In the genomic region with DNA sequence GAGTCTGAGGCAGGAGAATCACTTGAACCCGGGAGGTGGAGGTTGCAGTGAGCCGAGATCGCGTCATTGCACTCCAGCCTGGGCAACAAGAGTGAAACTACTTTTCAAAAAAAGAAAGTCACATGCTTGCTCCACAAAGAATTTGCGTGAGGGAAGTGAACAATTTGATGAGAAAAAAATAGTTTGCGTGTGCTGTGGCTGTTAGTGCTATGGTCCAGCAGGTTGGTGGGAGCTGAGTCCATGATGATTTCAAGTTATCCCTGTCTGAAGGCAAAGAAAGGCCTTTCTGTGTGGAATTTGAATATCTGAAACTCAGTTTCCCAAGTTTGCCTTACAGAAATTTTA, we compare ENCODE assay signal across 12 cellular contexts. TPM values are rescaled to one million over a fixed set of nuclear protein-coding genes. Genes with fewer than 3 reads are reported as not detected.
DNase-seq lines count a peak whose midpoint lies in the region; ATAC-seq lines count a peak whose summit lies in the region.
"Had no signal": no experiment of that assay in that cellular context is flagged by ENCODE, and none has a peak within 500 bp of the region (broad histone marks: within the 10 kb centered on the region; RNA-seq: fewer than 3 reads in every experiment).

No MANE protein-coding gene starts in this region.

- H3K27ac Mint-ChIP-seq in stimulated activated naive CD8-positive, alpha-beta T cell treated with anti-CD3 and anti-CD28 coated beads, Interleukin-15, amount 100 ng/mL, for 72 hours: peak overlapping the region in 1 of 2 donors; percentile 69

- H3K4me3 ChIP-seq in SJSA1: no peak overlapping the region

- peaks cover 59% of the 10 kb centered on the region for H3K4me1 ChIP-seq in SJSA1 (replicated peaks)

- no peak for DNase-seq in activated T-cell treated with anti-CD3 and anti-CD28 coated beads, Interleukin-2, amount 50 U/mL, for 4 hours
- no peak for DNase-seq in activated T-cell treated with anti-CD3 and anti-CD28 coated beads, Interleukin-2, amount 50 U/mL, for 1 hour
- DNase-seq in SJSA1 (ENCODE audit: low read depth in 1 of 2, low spot score in 2 of 2) (no peak), epithelial cell of prostate (ENCODE audit: low read depth, low spot score) (no peak), NCI-H2029 treated with DMSO at 0.1 percent for 48 hours (lab: John Stamatoyannopoulos, UW) (no peak), DMS 273 (lab: John Stamatoyannopoulos, UW; ENCODE audit: unreplicated experiment) (no peak)
- DNase-seq in stimulated activated naive CD8-positive, alpha-beta T cell treated with anti-CD3 and anti-CD28 coated beads, Interleukin-15, amount 100 ng/mL, for 72 hours: no peak
- DNase-seq: caudate nucleus, H7, occipital lobe had no signal

- no peaks in the 10 kb centered on the region for H3K9me3 ChIP-seq in SJSA1 (replicated peaks)

- peak overlapping the region; percentile 99 for H3K4me3 Mint-ChIP-seq in activated T-cell treated with anti-CD3 and anti-CD28 coated beads, Interleukin-2, amount 50 U/mL, for 4 hours
- peak overlapping the region; percentile 77 to 100 for H3K4me3 Mint-ChIP-seq in stimulated activated naive CD8-positive, alpha-beta T cell treated with anti-CD3 and anti-CD28 coated beads, Interleukin-15, amount 100 ng/mL, for 72 hours

- peaks cover 64% of the 10 kb centered on the region for H3K4me1 Mint-ChIP-seq in activated T-cell treated with anti-CD3 and anti-CD28 coated beads, Interleukin-2, amount 50 U/mL, for 4 hours (ENCODE audit: low read depth)
- peaks cover 86% of the 10 kb centered on the region for H3K4me1 Mint-ChIP-seq in stimulated activated naive CD8-positive, alpha-beta T cell treated with anti-CD3 and anti-CD28 coated beads, Interleukin-15, amount 100 ng/mL, for 72 hours

- ATAC-seq in activated T-cell treated with anti-CD3 and anti-CD28 coated beads, Interleukin-2, amount 50 U/mL, for 4 hours: no peak
- ATAC-seq in stimulated activated naive CD8-positive, alpha-beta T cell treated with anti-CD3 and anti-CD28 coated beads, Interleukin-15, amount 100 ng/mL, for 72 hours: no peak
- no peak for ATAC-seq in HG03045 (IDR thresholded peaks at IDR 0.05; ENCODE audit: unreplicated experiment)

- no peaks in the 10 kb centered on the region for H3K27me3 ChIP-seq in SJSA1 (replicated peaks)

- H3K36me3 Mint-ChIP-seq in activated T-cell treated with anti-CD3 and anti-CD28 coated beads, Interleukin-2, amount 50 U/mL, for 4 hours (ENCODE audit: insufficient read depth): peaks cover 52% of the 10 kb centered on the region

- peaks cover 65% of the 10 kb centered on the region for H3K36me3 ChIP-seq in SJSA1

- no peaks in the 10 kb centered on the region for H3K27me3 Mint-ChIP-seq in activated T-cell treated with anti-CD3 and anti-CD28 coated beads, Interleukin-2, amount 50 U/mL, for 4 hours (ENCODE audit: low read depth)
- no peaks in the 10 kb centered on the region for H3K27me3 Mint-ChIP-seq in stimulated activated naive CD8-positive, alpha-beta T cell treated with anti-CD3 and anti-CD28 coated beads, Interleukin-15, amount 100 ng/mL, for 72 hours

- H3K9me3 Mint-ChIP-seq in activated T-cell treated with anti-CD3 and anti-CD28 coated beads, Interleukin-2, amount 50 U/mL, for 4 hours: no peaks in the 10 kb centered on the region
- H3K9me3 Mint-ChIP-seq in stimulated activated naive CD8-positive, alpha-beta T cell treated with anti-CD3 and anti-CD28 coated beads, Interleukin-15, amount 100 ng/mL, for 72 hours: no peaks in the 10 kb centered on the region

- H3K27ac ChIP-seq in SJSA1 (peak overlapping the region; percentile 23), epithelial cell of prostate (peak overlapping the region; percentile 85)

RNA-seq across cellular contexts. Expression of a gene that starts 21.0 kb away (rescaled TPM):
- not detected for total RNA-seq in activated T-cell treated with anti-CD3 and anti-CD28 coated beads, Interleukin-2, amount 50 U/mL, for 4 hours
- 0.13 TPM in 1 of 2 replicates, not detected in the other for total RNA-seq in SJSA1 (2014; rRNA removed; shearing (Covaris generic))
- total RNA-seq: NCI-H460 had no signal

RNA-seq across cellular contexts. Expression of a gene that starts 23.3 kb away (rescaled TPM):
- not detected for total RNA-seq in activated T-cell treated with anti-CD3 and anti-CD28 coated beads, Interleukin-2, amount 50 U/mL, for 4 hours
- 4.4 and 5.2 TPM in 2 replicates for total RNA-seq in SJSA1 (2014; rRNA removed; shearing (Covaris generic))

RNA-seq across cellular contexts. Expression of a gene that starts 24.8 kb away (rescaled TPM):
- total RNA-seq in activated T-cell treated with anti-CD3 and anti-CD28 coated beads, Interleukin-2, amount 50 U/mL, for 4 hours: not detected
- total RNA-seq in SJSA1 (2014; rRNA removed; shearing (Covaris generic)): 0.84 TPM in 1 of 2 replicates, not detected in the other
- total RNA-seq: occipital lobe had no signal

RNA-seq across cellular contexts. Expression of a gene that starts 59.6 kb away (rescaled TPM):
- total RNA-seq in activated T-cell treated with anti-CD3 and anti-CD28 coated beads, Interleukin-2, amount 50 U/mL, for 4 hours: 10 to 100 TPM; 29.5 to 37.0 (median 34.3) TPM
- 5.8 and 9.2 TPM in 2 replicates for total RNA-seq in SJSA1 (2014; rRNA removed; shearing (Covaris generic))
